Comparison of ENCODE assay signal across 38 cellular contexts in genomic region chr22:29290061-29290460, GRCh38. TPM values are rescaled to one million over a fixed set of nuclear protein-coding genes. Genes with fewer than 3 reads are reported as not detected.
DNase-seq lines count a peak whose midpoint lies in the region; ATAC-seq, FAIRE-seq and TF ChIP-seq lines count a peak whose summit lies in the region.
"Had no signal": no experiment of that assay in that cellular context is flagged by ENCODE, and none has a peak within 500 bp of the region (broad histone marks: within the 10 kb centered on the region; RNA-seq: fewer than 3 reads in every experiment).

No MANE protein-coding gene starts in this region.

- TF ChIP-seq EP300 in HepG2 (IDR thresholded peaks at IDR 0.05; ENCODE audit: low read depth in 2 of 2, low read length in 2 of 2) (no peak), HepG2 (CRISPR knock-in tag; IDR thresholded peaks at IDR 0.05; ENCODE audit: borderline replicate concordance) (no peak), GM12878 (IDR thresholded peaks at IDR 0.05; ENCODE audit: borderline replicate concordance in 1 of 2, control insufficient read depth in 1 of 2, low read depth in 2 of 2, low read length in 2 of 2) (no peak)

- no peak overlapping the region for H2AFZ ChIP-seq in HepG2 (ENCODE audit: low read length)
- H2AFZ ChIP-seq in GM12878 (ENCODE audit: control insufficient read depth, low read depth, low read length) = no peak overlapping the region

- no peak for FAIRE-seq in HepG2 (lab: Jason Lieb, UNC)
- no peak for FAIRE-seq in GM12892 (lab: Jason Lieb, UNC)
- FAIRE-seq in GM12878 (lab: Jason Lieb, UNC) = no peak
- FAIRE-seq: A204.1, A549, D721Med had no signal

- H3K9me3 ChIP-seq in HepG2 (ENCODE audit: low read length) = no peaks in the 10 kb centered on the region
- H3K9me3 ChIP-seq in right lobe of liver = no peaks in the 10 kb centered on the region
- no peaks in the 10 kb centered on the region for H3K9me3 ChIP-seq in GM12878 (replicated peaks; ENCODE audit: control insufficient read depth, insufficient read depth, low read length)
- H3K9me3 ChIP-seq: A549; BE2C; BLaER1; BLaER1 treated with 17β-estradiol and CSF1 and Interleukin-3, amounts not matched to agents 10 nM and 100 nM; Caco-2 had no signal

- in situ Hi-C loops in HepG2 (cut with HindIII; ENCODE audit: extremely low pct_ligation_motif_present, low pct_unique_long_range_greater_than_20kb) = no loop called here
- in situ Hi-C loops in GM12878 (cut with MboI) = no loop called here

- intact Hi-C loops in HepG2 (cut with micrococcal nuclease; ENCODE audit: unreplicated experiment) (no loop called here), right lobe of liver (cut with DNase I) (no loop called here), GM12878 (cut with micrococcal nuclease; ENCODE audit: unreplicated experiment) (no loop called here)

- peaks cover 10% of the 10 kb centered on the region for H4K20me1 ChIP-seq in HepG2 (ENCODE audit: insufficient read depth, low read length)
- peaks cover 6% of the 10 kb centered on the region; the same call in 1 of the 2 replicates for H4K20me1 ChIP-seq in GM12878 (ENCODE audit: control insufficient read depth, insufficient read depth)

- CTCF ChIA-PET in HepG2 (lab: Yijun Ruan, JAX; ENCODE audit: low intra/inter-chr PET ratio, low total read pairs) = no interaction called here
- CTCF ChIA-PET in GM12878 (lab: Yijun Ruan, JAX) = no interaction called here

- SMC1A ChIA-PET in GM12878 (lab: Charles Lee; ENCODE audit: uncharacterized antibody, unreplicated experiment) = no interaction called here

- H3K27ac ChIP-seq in HepG2 (ENCODE audit: extremely low read length, insufficient read depth, low read length) = no peak overlapping the region
- H3K27ac ChIP-seq in right lobe of liver = no peak overlapping the region
- H3K27ac ChIP-seq in VCaP = peak overlapping the region; percentile 12; the same call in 1 of the 2 replicates
- H3K27ac ChIP-seq in GM12878 (ENCODE audit: control insufficient read depth, insufficient read depth) = no peak overlapping the region
- H3K27ac ChIP-seq: 22Rv1; A549; BLaER1; BLaER1 treated with 17β-estradiol and CSF1 and Interleukin-3, amounts not matched to agents 10 nM and 100 nM; C4-2B had no signal

- peaks cover 37 to 90% of the 10 kb centered on the region in 2 experiments for H3K36me3 ChIP-seq in HepG2 (replicated peaks in 1 of 2; ENCODE audit: control insufficient read depth in 1 of 2, insufficient read depth in 2 of 2, low read length in 2 of 2)
- peaks cover 27 to 100% (median 64%) of the 10 kb centered on the region in 4 donors for H3K36me3 ChIP-seq in right lobe of liver
- H3K36me3 ChIP-seq in GM12878 (ENCODE audit: control insufficient read depth in 2 of 2, insufficient read depth in 2 of 2, low read length in 1 of 2) = peaks cover 22 to 71% of the 10 kb centered on the region in 2 experiments

- WGBS in HepG2 (ENCODE audit: low lambda C conversion rate) = 97% methylated on average over 5 of the region's 5 CpGs
- 62% methylated on average over 5 of the region's 5 CpGs for WGBS in right lobe of liver (ENCODE audit: insufficient coverage, low coverage, low lambda C conversion rate, missing lambda C conversion rate)
- WGBS in GM12878 (ENCODE audit: insufficient coverage, insufficient replicate concordance, low lambda C conversion rate, missing lambda C conversion rate) = 57% methylated on average over 5 of the region's 5 CpGs

- H3K27me3 ChIP-seq in HepG2 (ENCODE audit: control insufficient read depth in 1 of 2, insufficient read depth in 2 of 2, low read length in 2 of 2) (no peaks in the 10 kb centered on the region), right lobe of liver (no peaks in the 10 kb centered on the region), GM12878 (replicated peaks in 1 of 2; ENCODE audit: control insufficient read depth in 2 of 2, insufficient read depth in 2 of 2, low read length in 1 of 2) (no peaks in the 10 kb centered on the region)
- H3K27me3 ChIP-seq: BE2C; BLaER1; BLaER1 treated with 17β-estradiol and CSF1 and Interleukin-3, amounts not matched to agents 10 nM and 100 nM had no signal

- no peak for TF ChIP-seq CTCF in HepG2 (CRISPR knock-in tag; IDR thresholded peaks at IDR 0.05)
- no peak for TF ChIP-seq CTCF in right lobe of liver (IDR thresholded peaks at IDR 0.05)
- TF ChIP-seq CTCF in VCaP (conservative IDR thresholded peaks at IDR 0.05) = no peak
- TF ChIP-seq CTCF in GM12878 (IDR thresholded peaks at IDR 0.05 in 2 of 3, conservative IDR thresholded peaks at IDR 0.05 in 1 of 3; ENCODE audit: control insufficient read depth in 2 of 3, extremely low read depth in 1 of 3, insufficient read depth in 1 of 3, low read depth in 3 of 3, low read length in 3 of 3) = no peak

- no peak for ATAC-seq in HepG2
- no peak for ATAC-seq in right lobe of liver
- ATAC-seq in GM12878 = no peak
- ATAC-seq in HG03439 (IDR thresholded peaks at IDR 0.05; ENCODE audit: unreplicated experiment) = no peak
- ATAC-seq in HG02678 (IDR thresholded peaks at IDR 0.05; ENCODE audit: unreplicated experiment) = no peak
- ATAC-seq: A549; CD8-positive, alpha-beta T cell had no signal

- H3K79me2 ChIP-seq in HepG2 (ENCODE audit: insufficient read depth, low read length) (peaks cover 8% of the 10 kb centered on the region), GM12878 (ENCODE audit: control insufficient read depth, insufficient read depth, low read length) (peaks cover 4% of the 10 kb centered on the region)

- TF ChIP-seq RAD21 in HepG2 (CRISPR knock-in tag; IDR thresholded peaks at IDR 0.05) (no peak), GM12878 (IDR thresholded peaks at IDR 0.05; ENCODE audit: insufficient read depth, low read depth, low read length) (no peak)

- H3K9ac ChIP-seq in HepG2 (ENCODE audit: insufficient read depth, low read depth, low read length) (no peak overlapping the region), GM12878 (ENCODE audit: control insufficient read depth, insufficient read depth, low read length) (no peak overlapping the region)
- H3K9ac ChIP-seq: BLaER1; BLaER1 treated with 17β-estradiol and CSF1 and Interleukin-3, amounts not matched to agents 10 nM and 100 nM had no signal

- H3K4me3 ChIP-seq in HepG2 (replicated peaks in 1 of 3; ENCODE audit: insufficient read depth in 1 of 3, low read depth in 2 of 3, low read length in 3 of 3) = no peak overlapping the region
- H3K4me3 ChIP-seq in right lobe of liver = no peak overlapping the region
- no peak overlapping the region for H3K4me3 ChIP-seq in GM12878
- H3K4me3 ChIP-seq: A549; BLaER1; BLaER1 treated with 17β-estradiol and CSF1 and Interleukin-3, amounts not matched to agents 10 nM and 100 nM had no signal

- H3K4me2 ChIP-seq in HepG2 (ENCODE audit: low read depth, low read length) = no peak overlapping the region
- no peak overlapping the region for H3K4me2 ChIP-seq in GM12878 (ENCODE audit: control insufficient read depth, insufficient read depth)
- H3K4me2 ChIP-seq: A549; BLaER1; BLaER1 treated with 17β-estradiol and CSF1 and Interleukin-3, amounts not matched to agents 10 nM and 100 nM had no signal

- no peaks in the 10 kb centered on the region for H3K4me1 ChIP-seq in HepG2 (ENCODE audit: insufficient read depth, low read length)
- no peaks in the 10 kb centered on the region for H3K4me1 ChIP-seq in right lobe of liver
- H3K4me1 ChIP-seq in GM12878 (ENCODE audit: control insufficient read depth, insufficient read depth, low read length) = peaks cover 4% of the 10 kb centered on the region; the same call in 1 of the 2 replicates
- H3K4me1 ChIP-seq: A549, BE2C, BLaER1, Caco-2 had no signal

- POLR2A ChIA-PET in HepG2 (lab: Yijun Ruan, JAX) = no interaction called here
- POLR2A ChIA-PET in GM12878 (lab: Charles Lee) = no interaction called here

- BruUV-seq in HepG2 (replicated peaks; lab: Mats Ljungman, UMichigan) = no TSS peak
- no TSS peak for BruUV-seq in GM12878 (replicated peaks; lab: Mats Ljungman, UMichigan)

- TF ChIP-seq POLR2A in HepG2 (IDR thresholded peaks at IDR 0.05; ENCODE audit: insufficient read depth in 1 of 2, low read depth in 2 of 2, low read length in 2 of 2) = no peak
- no peak for TF ChIP-seq POLR2A in right lobe of liver (IDR thresholded peaks at IDR 0.05)
- TF ChIP-seq POLR2A in GM12892 (IDR thresholded peaks at IDR 0.05; ENCODE audit: low read depth, low read length) = 0 out of 2 replicates have a peak, but pooled peaks have one; percentile 23
- no peak for TF ChIP-seq POLR2A in GM12878 (IDR thresholded peaks at IDR 0.05; ENCODE audit: low read depth, low read length)

- RAD21 ChIA-PET in GM12878 (lab: Charles Lee; ENCODE audit: unreplicated experiment) = no interaction called here

- DNase-seq in HepG2 (ENCODE audit: low spot score) = no peak
- DNase-seq in right lobe of liver = no peak
- no peak for DNase-seq in GM12892 (ENCODE audit: insufficient read length)
- no peak for DNase-seq in GM12878 (ENCODE audit: low read depth, low spot score)
- no peak for DNase-seq in GDM1 (lab: John Stamatoyannopoulos, UW)
- DNase-seq: 8988T; ACHN; AML-193; BE2C; C1 segment of cervical spinal cord; Caco-2; Calu3; CD4-positive, alpha-beta memory T cell; CD4-positive, CD25-positive, alpha-beta regulatory T cell; CD8-positive, alpha-beta memory T cell; CD8-positive, alpha-beta T cell; COR-L47; DMS 273 treated with DMSO at 0.1 percent for 48 hours; DMS153; DMS53; DMS79; DMS79 treated with DMSO at 0.1 percent for 48 hours; DND-41; EL had no signal

RNA-seq across cellular contexts. Expression of gene GAS2L1, which starts 16.4 kb away (rescaled TPM):
- total RNA-seq in HepG2 (2016; rRNA removed; fragmentation: Illumina TruSeq; extraction: Trizol) (2.6 and 3.3 TPM in 2 replicates), right lobe of liver (10 to 100 TPM in 4 of 6 experiments, 1 to 10 TPM in 2; 8.9 to 15.8 (median 11.5) TPM), GM12878 (2014; rRNA removed) (not detected in 2 replicates), GM12878 (2014; rRNA removed; fragmentation: Illumina TruSeq; extraction: Trizol) (not detected in 2 replicates), GM12878 (2021) (0.13 and 0.43 TPM in 2 replicates)
- 3.1 TPM in 2 replicates for total RNA-seq in HepG2 (2016; cell fraction: cytosol; rRNA removed; fragmentation: Illumina TruSeq; extraction: Trizol; ENCODE audit: low read depth)
- total RNA-seq in HepG2 (2016; cell fraction: insoluble cytoplasmic fraction; rRNA removed; fragmentation: Illumina TruSeq; extraction: Trizol) = 1.9 and 3.4 TPM in 2 replicates
- total RNA-seq in HepG2 (2016; cell fraction: membrane; rRNA removed; fragmentation: Illumina TruSeq; extraction: Trizol) = 6.6 and 6.7 TPM in 2 replicates
- 2.1 and 2.7 TPM in 2 replicates for total RNA-seq in HepG2 (2016; cell fraction: nucleus; rRNA removed; fragmentation: Illumina TruSeq; extraction: Trizol)
- polyA plus RNA-seq in HepG2 (2011; rRNA removed) (1.8 and 2.2 TPM in 2 replicates), GM12878 (2011; rRNA removed) (not detected in 2 replicates), GM12878 (2014; fragmentation: Illumina TruSeq; extraction: Trizol) (not detected in 2 replicates), GM12878 (2014; fragmentation: Nextera tagmentation; extraction: Ambion mirVana) (not detected), GM12878 (2014; rRNA removed) (0.03 and 0.06 TPM in 2 replicates), GM12878 (2016; fragmentation: Nextera tagmentation; extraction: Ambion mirVana) (not detected)
- polyA plus RNA-seq in HepG2 (2011; cell fraction: cytosol; rRNA removed) = 1.8 and 3.2 TPM in 2 replicates
- 6.0 and 8.0 TPM in 2 replicates for polyA plus RNA-seq in HepG2 (2011; cell fraction: nucleus; rRNA removed)
- 0.98 and 1.3 TPM in 2 replicates for polyA plus RNA-seq in HepG2 (2012)
- polyA plus RNA-seq in HepG2 (2016; cell fraction: cytosol; fragmentation: Illumina TruSeq; extraction: Trizol; ENCODE audit: low read depth) = 4.1 and 4.7 TPM in 2 replicates
- 3.4 and 4.4 TPM in 2 replicates for polyA plus RNA-seq in HepG2 (2016; cell fraction: insoluble cytoplasmic fraction; fragmentation: Illumina TruSeq; extraction: Trizol; ENCODE audit: low read depth)
- polyA plus RNA-seq in HepG2 (2016; cell fraction: membrane; fragmentation: Illumina TruSeq; extraction: Trizol; ENCODE audit: low read depth) = 7.9 and 8.8 TPM in 2 replicates
- polyA plus RNA-seq in HepG2 (2016; cell fraction: nucleus; fragmentation: Illumina TruSeq; extraction: Trizol; ENCODE audit: insufficient read depth, low read depth) = 5.9 and 7.0 TPM in 2 replicates
- 2.7 and 10.4 TPM in 2 replicates for polyA minus RNA-seq in HepG2 (2011; rRNA and poly(A)+ RNA removed; ENCODE audit: low replicate concordance)
- polyA minus RNA-seq in HepG2 (2011; cell fraction: cytosol; rRNA and poly(A)+ RNA removed) = 1.5 and 1.6 TPM in 2 replicates
- 1.9 and 3.5 TPM in 2 replicates for polyA minus RNA-seq in HepG2 (2011; cell fraction: nucleus; rRNA and poly(A)+ RNA removed)
- polyA plus RNA-seq in GM12892 (2012; ENCODE audit: missing spikeins) = not detected
- total RNA-seq in GM12878 (2013; cell fraction: nucleolus; rRNA removed) = not detected in 2 replicates
- not detected for polyA plus RNA-seq in GM12878 (2011; ENCODE audit: low read depth)
- polyA plus RNA-seq in GM12878 (2011; cell fraction: cytosol; rRNA removed) = 0.07 TPM in 1 of 2 replicates, not detected in the other
- 0.13 and 0.28 TPM in 2 replicates for polyA plus RNA-seq in GM12878 (2011; cell fraction: nucleus; rRNA removed)
- 0.12 and 0.25 TPM in 2 replicates for polyA plus RNA-seq in GM12878 (2012)
- polyA minus RNA-seq in GM12878 (2011; rRNA and poly(A)+ RNA removed) = not detected in 2 replicates
- not detected in 2 replicates for polyA minus RNA-seq in GM12878 (2011; cell fraction: cytosol; rRNA and poly(A)+ RNA removed)
- polyA minus RNA-seq in GM12878 (2011; cell fraction: nucleus; rRNA and poly(A)+ RNA removed) = not detected in 2 replicates
- total RNA-seq: B cell; CD8-positive, alpha-beta T cell had no signal

RNA-seq across cellular contexts. Expression of gene EWSR1, which starts 22.0 kb away (rescaled TPM):
- total RNA-seq in HepG2 (2016; rRNA removed; fragmentation: Illumina TruSeq; extraction: Trizol) (167 and 211 TPM in 2 replicates), right lobe of liver (100 to 1,000 TPM in 3 of 6 experiments, 10 to 100 TPM in 3; 75.0 to 112 (median 98.2) TPM), GM12878 (2014; rRNA removed) (339 and 342 TPM in 2 replicates), GM12878 (2014; rRNA removed; fragmentation: Illumina TruSeq; extraction: Trizol) (200 and 209 TPM in 2 replicates), GM12878 (2021) (307 and 325 TPM in 2 replicates)
- 28.9 and 32.2 TPM in 2 replicates for total RNA-seq in HepG2 (2016; cell fraction: cytosol; rRNA removed; fragmentation: Illumina TruSeq; extraction: Trizol; ENCODE audit: low read depth)
- 146 and 211 TPM in 2 replicates for total RNA-seq in HepG2 (2016; cell fraction: insoluble cytoplasmic fraction; rRNA removed; fragmentation: Illumina TruSeq; extraction: Trizol)
- 47.2 and 49.1 TPM in 2 replicates for total RNA-seq in HepG2 (2016; cell fraction: membrane; rRNA removed; fragmentation: Illumina TruSeq; extraction: Trizol)
- 216 and 251 TPM in 2 replicates for total RNA-seq in HepG2 (2016; cell fraction: nucleus; rRNA removed; fragmentation: Illumina TruSeq; extraction: Trizol)
- polyA plus RNA-seq in HepG2 (2011; rRNA removed) (326 and 401 TPM in 2 replicates), GM12878 (2011; rRNA removed) (233 and 400 TPM in 2 replicates), GM12878 (2014; fragmentation: Illumina TruSeq; extraction: Trizol) (430 and 480 TPM in 2 replicates), GM12878 (2014; fragmentation: Nextera tagmentation; extraction: Ambion mirVana) (100 to 1,000 TPM; 130 to 180 TPM), GM12878 (2014; rRNA removed) (369 and 388 TPM in 2 replicates), GM12878 (2016; fragmentation: Nextera tagmentation; extraction: Ambion mirVana) (100 to 1,000 TPM; 426 to 464 TPM)
- 202 and 208 TPM in 2 replicates for polyA plus RNA-seq in HepG2 (2011; cell fraction: cytosol; rRNA removed)
- polyA plus RNA-seq in HepG2 (2011; cell fraction: nucleus; rRNA removed) = 687 and 755 TPM in 2 replicates
- 138 and 189 TPM in 2 replicates for polyA plus RNA-seq in HepG2 (2012)
- polyA plus RNA-seq in HepG2 (2016; cell fraction: cytosol; fragmentation: Illumina TruSeq; extraction: Trizol; ENCODE audit: low read depth) = 22.8 and 25.5 TPM in 2 replicates
- polyA plus RNA-seq in HepG2 (2016; cell fraction: insoluble cytoplasmic fraction; fragmentation: Illumina TruSeq; extraction: Trizol; ENCODE audit: low read depth) = 183 and 203 TPM in 2 replicates
- 29.2 and 38.3 TPM in 2 replicates for polyA plus RNA-seq in HepG2 (2016; cell fraction: membrane; fragmentation: Illumina TruSeq; extraction: Trizol; ENCODE audit: low read depth)
- 477 and 502 TPM in 2 replicates for polyA plus RNA-seq in HepG2 (2016; cell fraction: nucleus; fragmentation: Illumina TruSeq; extraction: Trizol; ENCODE audit: insufficient read depth, low read depth)
- 381 and 574 TPM in 2 replicates for polyA minus RNA-seq in HepG2 (2011; rRNA and poly(A)+ RNA removed; ENCODE audit: low replicate concordance)
- 103 and 111 TPM in 2 replicates for polyA minus RNA-seq in HepG2 (2011; cell fraction: cytosol; rRNA and poly(A)+ RNA removed)
- polyA minus RNA-seq in HepG2 (2011; cell fraction: nucleus; rRNA and poly(A)+ RNA removed) = 302 and 303 TPM in 2 replicates
- polyA plus RNA-seq in GM12892 (2012; ENCODE audit: missing spikeins) = 159 TPM
- 358 and 390 TPM in 2 replicates for total RNA-seq in GM12878 (2013; cell fraction: nucleolus; rRNA removed)
- 140 TPM for polyA plus RNA-seq in GM12878 (2011; ENCODE audit: low read depth)
- 486 and 548 TPM in 2 replicates for polyA plus RNA-seq in GM12878 (2011; cell fraction: cytosol; rRNA removed)
- polyA plus RNA-seq in GM12878 (2011; cell fraction: nucleus; rRNA removed) = 908 and 919 TPM in 2 replicates
- 149 and 217 TPM in 2 replicates for polyA plus RNA-seq in GM12878 (2012)
- polyA minus RNA-seq in GM12878 (2011; rRNA and poly(A)+ RNA removed) = 345 and 478 TPM in 2 replicates
- polyA minus RNA-seq in GM12878 (2011; cell fraction: cytosol; rRNA and poly(A)+ RNA removed) = 124 and 140 TPM in 2 replicates
- 141 and 185 TPM in 2 replicates for polyA minus RNA-seq in GM12878 (2011; cell fraction: nucleus; rRNA and poly(A)+ RNA removed)

RNA-seq across cellular contexts. Expression of gene RHBDD3, which starts 22.3 kb away (rescaled TPM):
- total RNA-seq in HepG2 (2016; rRNA removed; fragmentation: Illumina TruSeq; extraction: Trizol) (12.6 and 26.7 TPM in 2 replicates), right lobe of liver (10 to 100 TPM in 5 of 6 experiments, 1 to 10 TPM in 1; 9.7 to 35.3 (median 14.7) TPM), GM12878 (2014; rRNA removed) (30.7 and 37.9 TPM in 2 replicates), GM12878 (2014; rRNA removed; fragmentation: Illumina TruSeq; extraction: Trizol) (10.0 and 11.9 TPM in 2 replicates), GM12878 (2021) (23.1 and 28.4 TPM in 2 replicates)
- total RNA-seq in HepG2 (2016; cell fraction: cytosol; rRNA removed; fragmentation: Illumina TruSeq; extraction: Trizol; ENCODE audit: low read depth) = 8.3 and 9.2 TPM in 2 replicates
- 12.3 and 26.7 TPM in 2 replicates for total RNA-seq in HepG2 (2016; cell fraction: insoluble cytoplasmic fraction; rRNA removed; fragmentation: Illumina TruSeq; extraction: Trizol)
- 16.9 and 21.6 TPM in 2 replicates for total RNA-seq in HepG2 (2016; cell fraction: membrane; rRNA removed; fragmentation: Illumina TruSeq; extraction: Trizol)
- total RNA-seq in HepG2 (2016; cell fraction: nucleus; rRNA removed; fragmentation: Illumina TruSeq; extraction: Trizol) = 24.7 and 26.9 TPM in 2 replicates
- polyA plus RNA-seq in HepG2 (2011; rRNA removed) (12.1 and 21.0 TPM in 2 replicates), GM12878 (2011; rRNA removed) (3.8 and 8.6 TPM in 2 replicates), GM12878 (2014; fragmentation: Illumina TruSeq; extraction: Trizol) (3.9 and 8.1 TPM in 2 replicates), GM12878 (2014; fragmentation: Nextera tagmentation; extraction: Ambion mirVana) (1 to 10 TPM in 1 of 2 experiments, under 1 TPM in 1; 0.27 to 1.2 TPM), GM12878 (2014; rRNA removed) (37.6 and 41.2 TPM in 2 replicates), GM12878 (2016; fragmentation: Nextera tagmentation; extraction: Ambion mirVana) (10 to 100 TPM; 36.9 to 38.7 TPM)
- polyA plus RNA-seq in HepG2 (2011; cell fraction: cytosol; rRNA removed) = 10.6 and 17.9 TPM in 2 replicates
- polyA plus RNA-seq in HepG2 (2011; cell fraction: nucleus; rRNA removed) = 38.6 and 38.8 TPM in 2 replicates
- polyA plus RNA-seq in HepG2 (2012) = 8.5 and 12.8 TPM in 2 replicates
- polyA plus RNA-seq in HepG2 (2016; cell fraction: cytosol; fragmentation: Illumina TruSeq; extraction: Trizol; ENCODE audit: low read depth) = 6.5 and 10.4 TPM in 2 replicates
- polyA plus RNA-seq in HepG2 (2016; cell fraction: insoluble cytoplasmic fraction; fragmentation: Illumina TruSeq; extraction: Trizol; ENCODE audit: low read depth) = 10.8 and 11.3 TPM in 2 replicates
- polyA plus RNA-seq in HepG2 (2016; cell fraction: membrane; fragmentation: Illumina TruSeq; extraction: Trizol; ENCODE audit: low read depth) = 11.9 and 12.6 TPM in 2 replicates
- 59.8 and 60.3 TPM in 2 replicates for polyA plus RNA-seq in HepG2 (2016; cell fraction: nucleus; fragmentation: Illumina TruSeq; extraction: Trizol; ENCODE audit: insufficient read depth, low read depth)
- 9.9 and 18.2 TPM in 2 replicates for polyA minus RNA-seq in HepG2 (2011; rRNA and poly(A)+ RNA removed; ENCODE audit: low replicate concordance)
- polyA minus RNA-seq in HepG2 (2011; cell fraction: cytosol; rRNA and poly(A)+ RNA removed) = 5.7 and 7.1 TPM in 2 replicates
- 7.7 and 9.3 TPM in 2 replicates for polyA minus RNA-seq in HepG2 (2011; cell fraction: nucleus; rRNA and poly(A)+ RNA removed)
- 8.0 TPM for polyA plus RNA-seq in GM12892 (2012; ENCODE audit: missing spikeins)
- 36.7 and 43.7 TPM in 2 replicates for total RNA-seq in GM12878 (2013; cell fraction: nucleolus; rRNA removed)
- polyA plus RNA-seq in GM12878 (2011; ENCODE audit: low read depth) = 5.3 TPM
- polyA plus RNA-seq in GM12878 (2011; cell fraction: cytosol; rRNA removed) = 14.9 and 23.0 TPM in 2 replicates
- 23.5 and 35.8 TPM in 2 replicates for polyA plus RNA-seq in GM12878 (2011; cell fraction: nucleus; rRNA removed)
- polyA plus RNA-seq in GM12878 (2012) = 13.5 and 16.4 TPM in 2 replicates
- 3.6 and 9.5 TPM in 2 replicates for polyA minus RNA-seq in GM12878 (2011; rRNA and poly(A)+ RNA removed)
- polyA minus RNA-seq in GM12878 (2011; cell fraction: cytosol; rRNA and poly(A)+ RNA removed) = 2.9 and 6.8 TPM in 2 replicates
- polyA minus RNA-seq in GM12878 (2011; cell fraction: nucleus; rRNA and poly(A)+ RNA removed) = 5.3 and 13.4 TPM in 2 replicates

RNA-seq across cellular contexts. Expression of gene RASL10A, which starts 25.4 kb away (rescaled TPM):
- 0.22 TPM in 1 of 2 replicates, not detected in the other for total RNA-seq in HepG2 (2016; rRNA removed; fragmentation: Illumina TruSeq; extraction: Trizol)
- total RNA-seq in HepG2 (2016; cell fraction: cytosol; rRNA removed; fragmentation: Illumina TruSeq; extraction: Trizol; ENCODE audit: low read depth) = not detected in 2 replicates
- total RNA-seq in HepG2 (2016; cell fraction: insoluble cytoplasmic fraction; rRNA removed; fragmentation: Illumina TruSeq; extraction: Trizol) = not detected in 2 replicates
- total RNA-seq in HepG2 (2016; cell fraction: membrane; rRNA removed; fragmentation: Illumina TruSeq; extraction: Trizol) = not detected in 2 replicates
- total RNA-seq in HepG2 (2016; cell fraction: nucleus; rRNA removed; fragmentation: Illumina TruSeq; extraction: Trizol) = not detected in 2 replicates
- polyA plus RNA-seq in HepG2 (2011; rRNA removed) = 0.05 and 0.08 TPM in 2 replicates
- polyA plus RNA-seq in HepG2 (2011; cell fraction: cytosol; rRNA removed) = 0.08 and 0.17 TPM in 2 replicates
- 0.40 and 1.6 TPM in 2 replicates for polyA plus RNA-seq in HepG2 (2011; cell fraction: nucleus; rRNA removed)
- not detected in 2 replicates for polyA plus RNA-seq in HepG2 (2012)
- polyA plus RNA-seq in HepG2 (2016; cell fraction: cytosol; fragmentation: Illumina TruSeq; extraction: Trizol; ENCODE audit: low read depth) = not detected in 2 replicates
- polyA plus RNA-seq in HepG2 (2016; cell fraction: insoluble cytoplasmic fraction; fragmentation: Illumina TruSeq; extraction: Trizol; ENCODE audit: low read depth) = not detected in 2 replicates
- not detected in 2 replicates for polyA plus RNA-seq in HepG2 (2016; cell fraction: membrane; fragmentation: Illumina TruSeq; extraction: Trizol; ENCODE audit: low read depth)
- 1.5 TPM in 1 of 2 replicates, not detected in the other for polyA plus RNA-seq in HepG2 (2016; cell fraction: nucleus; fragmentation: Illumina TruSeq; extraction: Trizol; ENCODE audit: insufficient read depth, low read depth)
- 0.09 TPM in 1 of 2 replicates, not detected in the other for polyA minus RNA-seq in HepG2 (2011; rRNA and poly(A)+ RNA removed; ENCODE audit: low replicate concordance)
- polyA minus RNA-seq in HepG2 (2011; cell fraction: cytosol; rRNA and poly(A)+ RNA removed) = not detected in 2 replicates
- not detected in 2 replicates for polyA minus RNA-seq in HepG2 (2011; cell fraction: nucleus; rRNA and poly(A)+ RNA removed)
- 1 to 10 TPM in 3 of 6 experiments, under 1 TPM in 3; 0.32 to 1.2 (median 0.87) TPM for total RNA-seq in right lobe of liver
- not detected for polyA plus RNA-seq in GM12892 (2012; ENCODE audit: missing spikeins)
- total RNA-seq in GM12878 (2013; cell fraction: nucleolus; rRNA removed) = not detected in 2 replicates
- 0.27 TPM in 1 of 2 replicates, not detected in the other for total RNA-seq in GM12878 (2014; rRNA removed)
- not detected in 2 replicates for total RNA-seq in GM12878 (2014; rRNA removed; fragmentation: Illumina TruSeq; extraction: Trizol)
- 0.32 and 0.46 TPM in 2 replicates for total RNA-seq in GM12878 (2021)
- not detected for polyA plus RNA-seq in GM12878 (2011; ENCODE audit: low read depth)
- polyA plus RNA-seq in GM12878 (2011; rRNA removed) = 0.12 TPM in 1 of 2 replicates, not detected in the other
- polyA plus RNA-seq in GM12878 (2011; cell fraction: cytosol; rRNA removed) = 0.10 and 0.33 TPM in 2 replicates
- polyA plus RNA-seq in GM12878 (2011; cell fraction: nucleus; rRNA removed) = 0.51 and 0.92 TPM in 2 replicates
- 0.31 and 0.35 TPM in 2 replicates for polyA plus RNA-seq in GM12878 (2012)
- polyA plus RNA-seq in GM12878 (2014; fragmentation: Illumina TruSeq; extraction: Trizol) = not detected in 2 replicates
- polyA plus RNA-seq in GM12878 (2014; fragmentation: Nextera tagmentation; extraction: Ambion mirVana) = not detected
- not detected in 2 replicates for polyA plus RNA-seq in GM12878 (2014; rRNA removed)
- polyA plus RNA-seq in GM12878 (2016; fragmentation: Nextera tagmentation; extraction: Ambion mirVana) = under 1 TPM; 0.17 to 0.24 TPM
- not detected in 2 replicates for polyA minus RNA-seq in GM12878 (2011; rRNA and poly(A)+ RNA removed)
- not detected in 2 replicates for polyA minus RNA-seq in GM12878 (2011; cell fraction: cytosol; rRNA and poly(A)+ RNA removed)
- not detected in 2 replicates for polyA minus RNA-seq in GM12878 (2011; cell fraction: nucleus; rRNA and poly(A)+ RNA removed)
- total RNA-seq: A172; A673; CD4-positive, CD25-positive, alpha-beta regulatory T cell; CD8-positive, alpha-beta memory T cell had no signal
- polyA plus RNA-seq: AG04450; CD4-positive, alpha-beta memory T cell; CD4-positive, CD25-positive, alpha-beta regulatory T cell; CD8-positive, alpha-beta memory T cell had no signal

Comparison
In these comparisons a context has a peak if more than half of its experiments do, and no peak if none do; other contexts are left out.
1. Of the 75 proteins assayed by ChIP-seq in both HepG2 and GM12878: peak only in HepG2: none; only in GM12878: POLR2AphosphoS5; in both: none; in neither: 74.